ENCODE assay signal across 21 cellular contexts in genomic region chr1:219626865-219627264, GRCh38. TPM values are rescaled to one million over a fixed set of nuclear protein-coding genes. Genes with fewer than 3 reads are reported as not detected.
DNase-seq lines count a peak whose midpoint lies in the region; ATAC-seq, FAIRE-seq and TF ChIP-seq lines count a peak whose summit lies in the region.
"Had no signal": no experiment of that assay in that cellular context is flagged by ENCODE, and none has a peak within 500 bp of the region (broad histone marks: within the 10 kb centered on the region; RNA-seq: fewer than 3 reads in every experiment).

No MANE protein-coding gene starts in this region.

- no peaks in the 10 kb centered on the region for H3K36me3 Mint-ChIP-seq in H9 (ENCODE audit: insufficient read depth in 1 of 3, low read depth in 3 of 3)
- H3K36me3 Mint-ChIP-seq: CD4-positive, CD25-positive, alpha-beta regulatory T cell; CD8-positive, alpha-beta memory T cell; IgD-negative memory B cell had no signal

- no peak overlapping the region for H2BK12ac ChIP-seq in H9 (ENCODE audit: insufficient read length, low read depth, low read length)

- H3K27ac Mint-ChIP-seq in H9 = no peak overlapping the region
- H3K27ac Mint-ChIP-seq: CD4-positive, CD25-positive, alpha-beta regulatory T cell; CD8-positive, alpha-beta memory T cell; GM23338; HFFc6; IgD-negative memory B cell had no signal

- H2BK20ac ChIP-seq in H9 (ENCODE audit: low read depth, low read length, poor library complexity, severe bottlenecking) = no peak overlapping the region

- WGBS in H9 (ENCODE audit: extremely low coverage, insufficient read length, low lambda C conversion rate) = no CpG with 5 or more reads among the region's 2 CpGs
- 25 to 50% (median 34%) methylated on average over 2 of the region's 2 CpGs for WGBS in heart left ventricle, 4 donors
- WGBS in right cardiac atrium = 48% methylated on average over 2 of the region's 2 CpGs

- H3K27me3 ChIP-seq in H9 (ENCODE audit: insufficient read depth, low read length) = no peaks in the 10 kb centered on the region
- H3K27me3 ChIP-seq in heart left ventricle = no peaks in the 10 kb centered on the region
- no peaks in the 10 kb centered on the region for H3K27me3 ChIP-seq in right cardiac atrium (ENCODE audit: control insufficient read depth, insufficient read depth)
- H3K27me3 ChIP-seq: BE2C had no signal

- H3K9me3 Mint-ChIP-seq in H9 = no peaks in the 10 kb centered on the region; a peak in 1 of 5 replicates
- H3K9me3 Mint-ChIP-seq: GM23338, IgD-negative memory B cell had no signal

- no peak overlapping the region for H2BK5ac ChIP-seq in H9 (ENCODE audit: insufficient read length, low read length)

- H3K4me1 ChIP-seq in H9 (ENCODE audit: insufficient read depth, low read length) (no peaks in the 10 kb centered on the region), heart left ventricle (peaks cover 0 to 13% (median 0%) of the 10 kb centered on the region in 12 donors), right cardiac atrium (ENCODE audit: control insufficient read depth, insufficient read depth, low read length) (no peaks in the 10 kb centered on the region)
- H3K4me1 ChIP-seq: BE2C had no signal

- H3K79me2 ChIP-seq in H9 (ENCODE audit: insufficient read depth, low read length) = no peaks in the 10 kb centered on the region

- no peaks in the 10 kb centered on the region for H3K4me1 Mint-ChIP-seq in H9
- H3K4me1 Mint-ChIP-seq: CD4-positive, CD25-positive, alpha-beta regulatory T cell; CD8-positive, alpha-beta memory T cell; GM23338 had no signal

- no peaks in the 10 kb centered on the region for H3K27me3 Mint-ChIP-seq in H9 (ENCODE audit: low read depth)
- H3K27me3 Mint-ChIP-seq: CD4-positive, CD25-positive, alpha-beta regulatory T cell had no signal

- intact Hi-C loops in heart left ventricle (cut with DNase I) = no loop called here
- intact Hi-C loops in right cardiac atrium (cut with DNase I) = no loop called here

- no peak overlapping the region for H3K4me2 ChIP-seq in H9 (ENCODE audit: insufficient read depth, insufficient read length, low read length)
- H3K4me2 ChIP-seq: GM23338 had no signal

- DNase-seq in D721Med (ENCODE audit: insufficient read length, low spot score) (no peak), H9 (no peak), heart left ventricle (peak in 1 of 5 donors; percentile 28), right cardiac atrium (no peak), NCI-H1694 (lab: John Stamatoyannopoulos, UW) (no peak)
- DNase-seq in stimulated activated naive CD8-positive, alpha-beta T cell treated with anti-CD3 and anti-CD28 coated beads, Interleukin-15, Interleukin-2, amounts not matched to agents 100 U/mL and 50 U/mL, for 24 hours = no peak
- DNase-seq: ACHN; BE2C; C1 segment of cervical spinal cord; CD4-positive, CD25-positive, alpha-beta regulatory T cell; CD8-positive, alpha-beta memory T cell; COR-L47; GDM1; HFFc6 had no signal

- FAIRE-seq in D721Med (lab: Jason Lieb, UNC) = peak; percentile 41
- FAIRE-seq: A204.1, GM12892, HepG2 had no signal

- no peak overlapping the region for H4K8ac ChIP-seq in H9 (replicated peaks; ENCODE audit: insufficient read length, low read depth, low read length)

- H3K18ac ChIP-seq in H9 (ENCODE audit: insufficient read length, low read depth, low read length) = no peak overlapping the region

- H2BK15ac ChIP-seq in H9 (ENCODE audit: low read depth, low read length) = no peak overlapping the region

- no peak overlapping the region for H3K14ac ChIP-seq in H9 (ENCODE audit: insufficient read depth, low read length)

- H3K9ac ChIP-seq in H9 (ENCODE audit: extremely low read depth, insufficient read length, low read length) = no peak overlapping the region

- H3K23ac ChIP-seq in H9 (ENCODE audit: insufficient read length, low read depth, low read length) = no peak overlapping the region

- TF ChIP-seq POLR2A in heart left ventricle (IDR thresholded peaks at IDR 0.05) = no peak

- ATAC-seq in heart left ventricle = peak; percentile 64 to 94 (median 87)
- ATAC-seq in right cardiac atrium = peak; percentile 66 to 75
- ATAC-seq in stimulated activated naive CD8-positive, alpha-beta T cell treated with anti-CD3 and anti-CD28 coated beads, Interleukin-15, Interleukin-2, amounts not matched to agents 100 U/mL and 50 U/mL, for 24 hours = no peak
- ATAC-seq in activated CD4-positive, CD25-positive, alpha-beta regulatory T cell treated with anti-CD3 and anti-CD28 coated beads, Interleukin-2, amount 50 U/mL, for 24 hours = no peak
- ATAC-seq: GM23338, HCT116, HepG2 had no signal

- H2AK5ac ChIP-seq in H9 (ENCODE audit: insufficient read length, low read length) = no peak overlapping the region

- H3K9me3 ChIP-seq in H9 (ENCODE audit: control insufficient read depth, low read depth, low read length) (no peaks in the 10 kb centered on the region), heart left ventricle (no peaks in the 10 kb centered on the region), right cardiac atrium (ENCODE audit: control insufficient read depth, low read length) (no peaks in the 10 kb centered on the region)
- H3K9me3 ChIP-seq: BE2C had no signal

- H3K23me2 ChIP-seq in H9 (ENCODE audit: insufficient read length, low read depth, low read length, poor library complexity, severe bottlenecking) = no peaks in the 10 kb centered on the region

- peak overlapping the region; percentile 23 for H2BK120ac ChIP-seq in H9 (ENCODE audit: low read depth, low read length, poor library complexity, severe bottlenecking)

- H3K4me3 Mint-ChIP-seq in H9 = no peak overlapping the region
- H3K4me3 Mint-ChIP-seq: CD4-positive, CD25-positive, alpha-beta regulatory T cell; CD8-positive, alpha-beta memory T cell; GM23338; HFFc6; IgD-negative memory B cell had no signal

- H3K4me3 ChIP-seq in heart left ventricle = no peak overlapping the region
- H3K4me3 ChIP-seq in right cardiac atrium (ENCODE audit: low read length) = no peak overlapping the region
- H3K4me3 ChIP-seq: GM23338 had no signal

- no peak overlapping the region for H3T11ph ChIP-seq in H9 (ENCODE audit: low read length)

- no peak overlapping the region for H3K4ac ChIP-seq in H9 (ENCODE audit: low read depth, low read length)

- H4K91ac ChIP-seq in H9 (ENCODE audit: insufficient read length, low read depth, low read length) = no peak overlapping the region

- no peak overlapping the region for H2AFZ ChIP-seq in H9 (ENCODE audit: low read length)
- H2AFZ ChIP-seq: GM23338 had no signal

- H3K27ac ChIP-seq in H9 (ENCODE audit: insufficient read length, low read depth, low read length) (no peak overlapping the region), heart left ventricle (peak overlapping the region in 1 of 12 donors; percentile 37), right cardiac atrium (ENCODE audit: low read length) (no peak overlapping the region)

- H4K5ac ChIP-seq in H9 (ENCODE audit: insufficient read length, low read depth, low read length) = no peak overlapping the region

- no peak overlapping the region for H3K56ac ChIP-seq in H9 (ENCODE audit: insufficient read length, low read depth, low read length)

- no peaks in the 10 kb centered on the region for H3K36me3 ChIP-seq in heart left ventricle
- H3K36me3 ChIP-seq: BE2C had no signal

- TF ChIP-seq CTCF in D721Med (IDR thresholded peaks at IDR 0.05; ENCODE audit: insufficient read depth, missing control alignments) (no peak), H9 (conservative IDR thresholded peaks at IDR 0.05) (no peak), heart left ventricle (IDR thresholded peaks at IDR 0.05) (no peak)

- H3K79me1 ChIP-seq in H9 (ENCODE audit: insufficient read depth, low read depth, low read length, poor library complexity, severe bottlenecking) = no peaks in the 10 kb centered on the region

- no peaks in the 10 kb centered on the region for H4K20me1 ChIP-seq in H9 (ENCODE audit: control insufficient read depth, insufficient read depth, insufficient read length)

RNA-seq across cellular contexts. Expression of gene ZC3H11B, which starts 14.0 kb away (rescaled TPM):
- total RNA-seq in H9 (2021) = 0.18 TPM in 1 of 2 replicates, not detected in the other
- total RNA-seq in heart left ventricle = 1 to 10 TPM in 1 of 9 donors, under 1 TPM in 5, not detected in 3; 0.16 to 1.2 (median 0.33) TPM
- polyA plus RNA-seq in heart left ventricle = under 1 TPM in 1 of 2 donors, not detected in 1; 0.03 TPM
- total RNA-seq in right cardiac atrium = not detected
- polyA plus RNA-seq in right cardiac atrium = not detected
- total RNA-seq: CD4-positive, CD25-positive, alpha-beta regulatory T cell had no signal
- polyA plus RNA-seq: CD4-positive, CD25-positive, alpha-beta regulatory T cell; CD8-positive, alpha-beta memory T cell; GM23338; IgD-negative memory B cell had no signal

Comparison
In these comparisons a context has a peak if more than half of its experiments do, and no peak if none do; other contexts are left out.
1. ATAC-seq: peak in heart left ventricle (4 of 4) and right cardiac atrium (2 of 2); none in stimulated activated naive CD8-positive, alpha-beta T cell treated with anti-CD3 and anti-CD28 coated beads, Interleukin-15, Interleukin-2, amounts not matched to agents 100 U/mL and 50 U/mL, for 24 hours (single experiment) and activated CD4-positive, CD25-positive, alpha-beta regulatory T cell treated with anti-CD3 and anti-CD28 coated beads, Interleukin-2, amount 50 U/mL, for 24 hours (0 of 2).